In the genomic region with DNA sequence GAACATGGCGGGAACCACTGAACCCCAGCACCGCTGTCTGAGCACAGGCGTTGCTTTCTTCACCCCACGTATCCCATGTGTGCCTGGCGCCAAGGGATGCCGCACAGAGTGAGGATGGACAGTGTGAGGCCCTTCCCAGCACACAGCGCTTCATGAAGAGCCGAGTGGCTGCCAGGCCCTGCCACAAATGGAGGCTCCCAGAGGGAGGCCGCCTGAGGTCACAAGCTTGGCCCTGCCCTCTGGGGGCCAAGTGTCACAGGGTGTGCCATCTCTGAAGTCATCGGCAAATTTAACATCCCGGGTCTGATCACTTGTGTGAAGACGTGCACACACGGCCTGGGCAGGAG, we compare ENCODE assay signal across 1 cellular context.
TF ChIP-seq lines count a peak whose summit lies in the region.

No MANE protein-coding gene starts in this region.

TF ChIP-seq in WTC11, 78 proteins besides CTCF, POLR2A, EP300 and RAD21 (continued from another document):
- TF ChIP-seq, protein P1, sequence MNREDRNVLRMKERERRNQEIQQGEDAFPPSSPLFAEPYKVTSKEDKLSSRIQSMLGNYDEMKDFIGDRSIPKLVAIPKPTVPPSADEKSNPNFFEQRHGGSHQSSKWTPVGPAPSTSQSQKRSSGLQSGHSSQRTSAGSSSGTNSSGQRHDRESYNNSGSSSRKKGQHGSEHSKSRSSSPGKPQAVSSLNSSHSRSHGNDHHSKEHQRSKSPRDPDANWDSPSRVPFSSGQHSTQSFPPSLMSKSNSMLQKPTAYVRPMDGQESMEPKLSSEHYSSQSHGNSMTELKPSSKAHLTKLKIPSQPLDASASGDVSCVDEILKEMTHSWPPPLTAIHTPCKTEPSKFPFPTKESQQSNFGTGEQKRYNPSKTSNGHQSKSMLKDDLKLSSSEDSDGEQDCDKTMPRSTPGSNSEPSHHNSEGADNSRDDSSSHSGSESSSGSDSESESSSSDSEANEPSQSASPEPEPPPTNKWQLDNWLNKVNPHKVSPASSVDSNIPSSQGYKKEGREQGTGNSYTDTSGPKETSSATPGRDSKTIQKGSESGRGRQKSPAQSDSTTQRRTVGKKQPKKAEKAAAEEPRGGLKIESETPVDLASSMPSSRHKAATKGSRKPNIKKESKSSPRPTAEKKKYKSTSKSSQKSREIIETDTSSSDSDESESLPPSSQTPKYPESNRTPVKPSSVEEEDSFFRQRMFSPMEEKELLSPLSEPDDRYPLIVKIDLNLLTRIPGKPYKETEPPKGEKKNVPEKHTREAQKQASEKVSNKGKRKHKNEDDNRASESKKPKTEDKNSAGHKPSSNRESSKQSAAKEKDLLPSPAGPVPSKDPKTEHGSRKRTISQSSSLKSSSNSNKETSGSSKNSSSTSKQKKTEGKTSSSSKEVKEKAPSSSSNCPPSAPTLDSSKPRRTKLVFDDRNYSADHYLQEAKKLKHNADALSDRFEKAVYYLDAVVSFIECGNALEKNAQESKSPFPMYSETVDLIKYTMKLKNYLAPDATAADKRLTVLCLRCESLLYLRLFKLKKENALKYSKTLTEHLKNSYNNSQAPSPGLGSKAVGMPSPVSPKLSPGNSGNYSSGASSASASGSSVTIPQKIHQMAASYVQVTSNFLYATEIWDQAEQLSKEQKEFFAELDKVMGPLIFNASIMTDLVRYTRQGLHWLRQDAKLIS (CRISPR knock-in tag; IDR thresholded peaks at IDR 0.05; ENCODE audit: borderline replicate concordance), result no peak
- no peak for TF ChIP-seq CREB1 (CRISPR knock-in tag; IDR thresholded peaks at IDR 0.05)
- TF ChIP-seq PRRX2 (CRISPR knock-in tag; IDR thresholded peaks at IDR 0.05), result no peak
- TF ChIP-seq, protein P2, sequence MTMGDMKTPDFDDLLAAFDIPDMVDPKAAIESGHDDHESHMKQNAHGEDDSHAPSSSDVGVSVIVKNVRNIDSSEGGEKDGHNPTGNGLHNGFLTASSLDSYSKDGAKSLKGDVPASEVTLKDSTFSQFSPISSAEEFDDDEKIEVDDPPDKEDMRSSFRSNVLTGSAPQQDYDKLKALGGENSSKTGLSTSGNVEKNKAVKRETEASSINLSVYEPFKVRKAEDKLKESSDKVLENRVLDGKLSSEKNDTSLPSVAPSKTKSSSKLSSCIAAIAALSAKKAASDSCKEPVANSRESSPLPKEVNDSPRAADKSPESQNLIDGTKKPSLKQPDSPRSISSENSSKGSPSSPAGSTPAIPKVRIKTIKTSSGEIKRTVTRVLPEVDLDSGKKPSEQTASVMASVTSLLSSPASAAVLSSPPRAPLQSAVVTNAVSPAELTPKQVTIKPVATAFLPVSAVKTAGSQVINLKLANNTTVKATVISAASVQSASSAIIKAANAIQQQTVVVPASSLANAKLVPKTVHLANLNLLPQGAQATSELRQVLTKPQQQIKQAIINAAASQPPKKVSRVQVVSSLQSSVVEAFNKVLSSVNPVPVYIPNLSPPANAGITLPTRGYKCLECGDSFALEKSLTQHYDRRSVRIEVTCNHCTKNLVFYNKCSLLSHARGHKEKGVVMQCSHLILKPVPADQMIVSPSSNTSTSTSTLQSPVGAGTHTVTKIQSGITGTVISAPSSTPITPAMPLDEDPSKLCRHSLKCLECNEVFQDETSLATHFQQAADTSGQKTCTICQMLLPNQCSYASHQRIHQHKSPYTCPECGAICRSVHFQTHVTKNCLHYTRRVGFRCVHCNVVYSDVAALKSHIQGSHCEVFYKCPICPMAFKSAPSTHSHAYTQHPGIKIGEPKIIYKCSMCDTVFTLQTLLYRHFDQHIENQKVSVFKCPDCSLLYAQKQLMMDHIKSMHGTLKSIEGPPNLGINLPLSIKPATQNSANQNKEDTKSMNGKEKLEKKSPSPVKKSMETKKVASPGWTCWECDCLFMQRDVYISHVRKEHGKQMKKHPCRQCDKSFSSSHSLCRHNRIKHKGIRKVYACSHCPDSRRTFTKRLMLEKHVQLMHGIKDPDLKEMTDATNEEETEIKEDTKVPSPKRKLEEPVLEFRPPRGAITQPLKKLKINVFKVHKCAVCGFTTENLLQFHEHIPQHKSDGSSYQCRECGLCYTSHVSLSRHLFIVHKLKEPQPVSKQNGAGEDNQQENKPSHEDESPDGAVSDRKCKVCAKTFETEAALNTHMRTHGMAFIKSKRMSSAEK (CRISPR knock-in tag; IDR thresholded peaks at IDR 0.05; ENCODE audit: borderline replicate concordance), result no peak
- TF ChIP-seq SMAD3 (CRISPR knock-in tag; IDR thresholded peaks at IDR 0.05; ENCODE audit: borderline replicate concordance), result no peak
- TF ChIP-seq, protein P3, sequence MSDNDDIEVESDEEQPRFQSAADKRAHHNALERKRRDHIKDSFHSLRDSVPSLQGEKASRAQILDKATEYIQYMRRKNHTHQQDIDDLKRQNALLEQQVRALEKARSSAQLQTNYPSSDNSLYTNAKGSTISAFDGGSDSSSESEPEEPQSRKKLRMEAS (CRISPR knock-in tag; IDR thresholded peaks at IDR 0.05), result no peak
- TF ChIP-seq ZNF281 (CRISPR knock-in tag; IDR thresholded peaks at IDR 0.05), result no peak
- TF ChIP-seq FOXK1 (CRISPR knock-in tag; IDR thresholded peaks at IDR 0.05), result no peak
- no peak for TF ChIP-seq ZBTB21 (CRISPR knock-in tag; IDR thresholded peaks at IDR 0.05; ENCODE audit: borderline replicate concordance)
- TF ChIP-seq TEAD1 (CRISPR knock-in tag; IDR thresholded peaks at IDR 0.05), result no peak
- TF ChIP-seq, protein P4, sequence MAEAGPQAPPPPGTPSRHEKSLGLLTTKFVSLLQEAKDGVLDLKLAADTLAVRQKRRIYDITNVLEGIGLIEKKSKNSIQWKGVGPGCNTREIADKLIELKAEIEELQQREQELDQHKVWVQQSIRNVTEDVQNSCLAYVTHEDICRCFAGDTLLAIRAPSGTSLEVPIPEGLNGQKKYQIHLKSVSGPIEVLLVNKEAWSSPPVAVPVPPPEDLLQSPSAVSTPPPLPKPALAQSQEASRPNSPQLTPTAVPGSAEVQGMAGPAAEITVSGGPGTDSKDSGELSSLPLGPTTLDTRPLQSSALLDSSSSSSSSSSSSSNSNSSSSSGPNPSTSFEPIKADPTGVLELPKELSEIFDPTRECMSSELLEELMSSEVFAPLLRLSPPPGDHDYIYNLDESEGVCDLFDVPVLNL (CRISPR knock-in tag; IDR thresholded peaks at IDR 0.05; ENCODE audit: borderline replicate concordance, low read depth), result no peak
- no peak for TF ChIP-seq IRF1 (CRISPR knock-in tag; IDR thresholded peaks at IDR 0.05)
- TF ChIP-seq SP1 (CRISPR knock-in tag; conservative IDR thresholded peaks at IDR 0.05), result no peak
- no peak for TF ChIP-seq NFATC4 (CRISPR knock-in tag; IDR thresholded peaks at IDR 0.05)
- no peak for TF ChIP-seq MLX (CRISPR knock-in tag; IDR thresholded peaks at IDR 0.05)
